Comparison of ENCODE assay signal across 34 cellular contexts in the genomic region with DNA sequence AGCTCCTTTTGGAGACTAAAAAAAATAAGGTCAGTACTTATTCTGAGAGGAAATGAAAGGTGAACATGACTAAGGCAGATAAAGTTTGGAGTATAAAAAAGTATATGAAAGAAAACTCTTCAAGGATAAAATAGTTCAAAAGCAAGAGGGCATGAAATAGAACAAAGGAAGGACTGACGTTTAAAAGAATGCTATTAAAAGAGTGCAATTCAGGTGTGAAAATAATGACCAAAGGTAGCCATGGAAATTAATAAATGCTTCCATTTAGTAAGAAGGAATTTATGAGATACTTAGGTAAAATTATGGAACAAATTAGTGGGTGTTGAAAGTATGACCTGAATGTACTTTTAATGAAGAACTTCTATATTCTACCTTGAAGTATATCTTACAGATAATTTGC.
"Had no signal": no experiment of that assay in that cellular context is flagged by ENCODE, and none has a peak within 500 bp of the region (broad histone marks: within the 10 kb centered on the region; RNA-seq: fewer than 3 reads in every experiment).

No MANE protein-coding gene starts in this region.

- H3K27me3 Mint-ChIP-seq: activated naive CD4-positive, alpha-beta T cell treated with anti-CD3 and anti-CD28 coated beads, Interleukin-2, amount 10 ng/mL, durations not matched to agents 7 days and 5 days; activated naive CD4-positive, alpha-beta T cell treated with anti-CD3 and anti-CD28 coated beads, Interleukin-2, amount 50 U/mL, for 24 hours; activated naive CD8-positive, alpha-beta T cell; activated naive CD8-positive, alpha-beta T cell treated with anti-CD3 and anti-CD28 coated beads for 36 hours; activated naive CD8-positive, alpha-beta T cell treated with anti-CD3 and anti-CD28 coated beads, Interleukin-2, amount 10 ng/mL, durations not matched to agents 7 days and 5 days; activated T-cell treated with anti-CD3 and anti-CD28 coated beads, Interleukin-2, amount 50 U/mL, for 24 hours; brain; central memory CD8-positive, alpha-beta T cell had no signal

- H3K36me3 Mint-ChIP-seq: activated naive CD4-positive, alpha-beta T cell treated with anti-CD3 and anti-CD28 coated beads, Interleukin-2, amount 10 ng/mL, durations not matched to agents 7 days and 5 days; activated naive CD4-positive, alpha-beta T cell treated with anti-CD3 and anti-CD28 coated beads, Interleukin-2, amount 50 U/mL, for 24 hours; activated naive CD4-positive, alpha-beta T cell treated with anti-CD3 and anti-CD28 coated beads, Interleukin-2, amount 50 U/mL, for 72 hours; activated naive CD8-positive, alpha-beta T cell; activated naive CD8-positive, alpha-beta T cell treated with anti-CD3 and anti-CD28 coated beads for 36 hours; activated naive CD8-positive, alpha-beta T cell treated with anti-CD3 and anti-CD28 coated beads, Interleukin-2, amount 10 ng/mL, durations not matched to agents 7 days and 5 days; brain had no signal

- H3K4me3 Mint-ChIP-seq: activated naive CD4-positive, alpha-beta T cell treated with anti-CD3 and anti-CD28 coated beads for 36 hours; activated naive CD4-positive, alpha-beta T cell treated with anti-CD3 and anti-CD28 coated beads, Interleukin-2, amount 10 ng/mL, durations not matched to agents 7 days and 5 days; activated naive CD4-positive, alpha-beta T cell treated with anti-CD3 and anti-CD28 coated beads, Interleukin-2, amount 50 U/mL, for 24 hours; activated naive CD8-positive, alpha-beta T cell; activated naive CD8-positive, alpha-beta T cell treated with anti-CD3 and anti-CD28 coated beads for 36 hours; activated naive CD8-positive, alpha-beta T cell treated with anti-CD3 and anti-CD28 coated beads, Interleukin-2, amount 10 ng/mL, durations not matched to agents 7 days and 5 days; activated naive CD8-positive, alpha-beta T cell treated with anti-CD3 and anti-CD28 coated beads, Interleukin-2, amount 50 U/mL, for 24 hours; activated T-cell treated with anti-CD3 and anti-CD28 coated beads, Interleukin-2, amount 50 U/mL, for 24 hours; activated T-cell treated with anti-CD3 and anti-CD28 coated beads, Interleukin-2, amount 50 U/mL, for 4 hours; activated T-cell treated with anti-CD3 and anti-CD28 coated beads, Interleukin-2, amount 50 U/mL, for 72 hours; activated T-helper 1 cell treated with anti-CD3 and anti-CD28 coated beads, Interleukin-12 subunit alpha, Interleukin-12 subunit beta, Interleukin-2, Interleukin-4 antibody, amounts not matched to agents 30 ng/mL and 10 ng/mL and 1 ng/mL, durations not matched to agents 14 hours and 24 hours and 36 hours; activated T-helper 17 cell treated with anti-CD3 and anti-CD28 coated beads, Interleukin-2, amount 50 U/mL, for 72 hours; brain; central memory CD8-positive, alpha-beta T cell had no signal

- H3K27ac Mint-ChIP-seq: activated naive CD4-positive, alpha-beta T cell treated with anti-CD3 and anti-CD28 coated beads for 36 hours; activated naive CD4-positive, alpha-beta T cell treated with anti-CD3 and anti-CD28 coated beads, Interleukin-2, amount 10 ng/mL, durations not matched to agents 7 days and 5 days; activated naive CD4-positive, alpha-beta T cell treated with anti-CD3 and anti-CD28 coated beads, Interleukin-2, amount 50 U/mL, for 24 hours; activated naive CD4-positive, alpha-beta T cell treated with anti-CD3 and anti-CD28 coated beads, Interleukin-2, amount 50 U/mL, for 72 hours; activated naive CD8-positive, alpha-beta T cell; activated naive CD8-positive, alpha-beta T cell treated with anti-CD3 and anti-CD28 coated beads for 36 hours; activated naive CD8-positive, alpha-beta T cell treated with anti-CD3 and anti-CD28 coated beads, Interleukin-2, amount 10 ng/mL, durations not matched to agents 7 days and 5 days; activated naive CD8-positive, alpha-beta T cell treated with anti-CD3 and anti-CD28 coated beads, Interleukin-2, amount 50 U/mL, for 24 hours; activated T-cell treated with anti-CD3 and anti-CD28 coated beads, Interleukin-2, amount 50 U/mL, for 24 hours; activated T-cell treated with anti-CD3 and anti-CD28 coated beads, Interleukin-2, amount 50 U/mL, for 72 hours; activated T-helper 1 cell treated with anti-CD3 and anti-CD28 coated beads, Interleukin-12 subunit alpha, Interleukin-12 subunit beta, Interleukin-2, Interleukin-4 antibody, amounts not matched to agents 30 ng/mL and 10 ng/mL and 1 ng/mL, durations not matched to agents 14 hours and 24 hours and 36 hours; activated T-helper 17 cell treated with anti-CD3 and anti-CD28 coated beads, Interleukin-2, amount 50 U/mL, for 72 hours; activated T-helper 2 cell treated with anti-CD3 and anti-CD28 coated beads, Interferon-gamma antibody, Interleukin-2, Interleukin-4, amounts not matched to agents 10 μg/mL and 5 μg/mL and 100 μg/mL, durations not matched to agents 14 hours and 24 hours and 36 hours; brain had no signal

- H3K9me3 Mint-ChIP-seq: activated naive CD4-positive, alpha-beta T cell treated with anti-CD3 and anti-CD28 coated beads, Interleukin-2, amount 10 ng/mL, durations not matched to agents 7 days and 5 days; activated naive CD4-positive, alpha-beta T cell treated with anti-CD3 and anti-CD28 coated beads, Interleukin-2, amount 50 U/mL, for 24 hours; activated T-helper 17 cell treated with anti-CD3 and anti-CD28 coated beads, Interleukin-2, amount 50 U/mL, for 72 hours; central memory CD8-positive, alpha-beta T cell had no signal

- DNase-seq: activated effector memory CD4-positive, alpha-beta T cell treated with anti-CD3 and anti-CD28 coated beads, Interleukin-2, amount 50 U/mL, for 16 hours; activated effector memory CD4-positive, alpha-beta T cell treated with Interleukin-2 at 50 U/mL for 16 hours; activated gamma-delta T cell; activated gamma-delta T cell treated with Interleukin-2 at 50 U/mL for 16 hours; activated naive CD4-positive, alpha-beta T cell; activated naive CD4-positive, alpha-beta T cell treated with anti-CD3 and anti-CD28 coated beads for 36 hours; activated naive CD4-positive, alpha-beta T cell treated with anti-CD3 and anti-CD28 coated beads, Interleukin-2, amount 10 ng/mL, durations not matched to agents 7 days and 5 days; activated naive CD4-positive, alpha-beta T cell treated with anti-CD3 and anti-CD28 coated beads, Interleukin-2, amount 50 U/mL, for 16 hours; activated naive CD4-positive, alpha-beta T cell treated with Interleukin-2 at 50 U/mL for 16 hours; activated naive CD8-positive, alpha-beta T cell treated with anti-CD3 and anti-CD28 coated beads for 36 hours; activated naive CD8-positive, alpha-beta T cell treated with anti-CD3 and anti-CD28 coated beads, Interleukin-2, amount 10 ng/mL, durations not matched to agents 7 days and 5 days; activated naive CD8-positive, alpha-beta T cell treated with anti-CD3 and anti-CD28 coated beads, Interleukin-2, amount 50 U/mL, for 24 hours; activated T-cell treated with anti-CD3 and anti-CD28 coated beads, Interleukin-2, amount 50 U/mL, for 24 hours; activated T-cell treated with anti-CD3 and anti-CD28 coated beads, Interleukin-2, amount 50 U/mL, for 4 hours; activated T-cell treated with anti-CD3 and anti-CD28 coated beads, Interleukin-2, amount 50 U/mL, for 48 hours; activated T-cell treated with anti-CD3 and anti-CD28 coated beads, Interleukin-2, amount 50 U/mL, for 72 hours; adrenal gland; amniotic stem cell; amygdala; anterior cingulate cortex; aorta; body of pancreas; brain microvascular endothelial cell; caudate nucleus; central memory CD4-positive, alpha-beta T cell; cerebellar nuclear complex had no signal

- H3K4me1 Mint-ChIP-seq: activated naive CD4-positive, alpha-beta T cell treated with anti-CD3 and anti-CD28 coated beads, Interleukin-2, amount 10 ng/mL, durations not matched to agents 7 days and 5 days; activated naive CD4-positive, alpha-beta T cell treated with anti-CD3 and anti-CD28 coated beads, Interleukin-2, amount 50 U/mL, for 24 hours; activated naive CD8-positive, alpha-beta T cell treated with anti-CD3 and anti-CD28 coated beads for 36 hours; activated naive CD8-positive, alpha-beta T cell treated with anti-CD3 and anti-CD28 coated beads, Interleukin-2, amount 10 ng/mL, durations not matched to agents 7 days and 5 days; activated naive CD8-positive, alpha-beta T cell treated with anti-CD3 and anti-CD28 coated beads, Interleukin-2, amount 50 U/mL, for 24 hours; activated T-helper 17 cell treated with anti-CD3 and anti-CD28 coated beads, Interleukin-2, amount 50 U/mL, for 72 hours; central memory CD8-positive, alpha-beta T cell had no signal
